Comparison of ENCODE assay signal across 16 cellular contexts in genomic region chr7:25116621-25117020, GRCh38. TPM values are rescaled to one million over a fixed set of nuclear protein-coding genes. Genes with fewer than 3 reads are reported as not detected.
A peak's percentile ranks its signal among the peaks of the same experiment; 100 is the strongest.
DNase-seq lines count a peak whose midpoint lies in the region; ATAC-seq, FAIRE-seq and TF ChIP-seq lines count a peak whose summit lies in the region.
"Had no signal": no experiment of that assay in that cellular context is flagged by ENCODE, and none has a peak within 500 bp of the region (broad histone marks: within the 10 kb centered on the region; RNA-seq: fewer than 3 reads in every experiment).

No MANE protein-coding gene starts in this region.

- ATAC-seq in A549 (peak; percentile 7 to 17; a peak in 3 of 6 replicates), T-cell (replicated peaks in 1 of 4) (no peak), HG02938 (IDR thresholded peaks at IDR 0.05; ENCODE audit: unreplicated experiment) (no peak), sciatic nerve (no peak)
- no peak for ATAC-seq in CD8-positive, alpha-beta T cell

- no peak overlapping the region for H3K4me3 Mint-ChIP-seq in CD8-positive, alpha-beta T cell
- no peak overlapping the region for H3K4me3 Mint-ChIP-seq in T-cell

- H3K4me1 Mint-ChIP-seq in CD8-positive, alpha-beta T cell (ENCODE audit: low read depth), result peaks cover 22% of the 10 kb centered on the region
- H3K4me1 Mint-ChIP-seq in T-cell, result peaks cover 14 to 24% (median 19%) of the 10 kb centered on the region in 3 donors

- TF ChIP-seq EP300 in A549 (IDR thresholded peaks at IDR 0.05), result no peak

- no peaks in the 10 kb centered on the region for H3K27me3 ChIP-seq in CD8-positive, alpha-beta T cell (ENCODE audit: insufficient read depth, low read length)
- H3K27me3 ChIP-seq in hepatocyte, result no peaks in the 10 kb centered on the region
- H3K27me3 ChIP-seq: BLaER1 treated with 17β-estradiol and CSF1 and Interleukin-3, amounts not matched to agents 10 nM and 100 nM had no signal

- no peak for FAIRE-seq in A549 (lab: Jason Lieb, UNC)

- TF ChIP-seq POLR2A in A549 (IDR thresholded peaks at IDR 0.05; ENCODE audit: low read length), result no peak

- WGBS in A549 (ENCODE audit: missing lambda C conversion rate), result 96% methylated on average over 5 of the region's 5 CpGs
- 79% methylated on average over 5 of the region's 5 CpGs for WGBS in hepatocyte (ENCODE audit: low lambda C conversion rate, missing lambda C conversion rate)

- H3K27me3 Mint-ChIP-seq in CD8-positive, alpha-beta T cell (ENCODE audit: low read depth), result no peaks in the 10 kb centered on the region
- H3K27me3 Mint-ChIP-seq in T-cell, result no peaks in the 10 kb centered on the region

- POLR2A ChIA-PET in A549 (lab: Yijun Ruan, JAX) (interaction anchor here (2.7 kb wide), 1 partner anchor 8 kb away, joined by 13 read pairs; the partner anchor contains the start of gene CYCS), T-cell (lab: Charles Lee) (interaction anchor here (1.1 to 1.3 kb wide), 2 partner anchors 9 kb away, joined by 7 to 12 read pairs; partner anchors contain the start of gene CYCS (in 1 of the 2))
- POLR2A ChIA-PET in CD8-positive, alpha-beta T cell (lab: Charles Lee), result interaction anchor here (1.3 kb wide), 1 partner anchor 9 kb away, joined by 6 read pairs; the partner anchor contains the start of gene CYCS

- H3K4me1 ChIP-seq in A549 (0 out of 3 replicates have a peak, but pooled peaks cover 3% of the 10 kb centered on the region), hepatocyte (ENCODE audit: insufficient read depth) (peaks cover 5% of the 10 kb centered on the region)
- H3K4me1 ChIP-seq in CD8-positive, alpha-beta T cell (ENCODE audit: insufficient read depth, low read length), result no peaks in the 10 kb centered on the region

- no peak for DNase-seq in A549 (ENCODE audit: low read depth in 1 of 2, low spot score in 1 of 2)
- DNase-seq in CD8-positive, alpha-beta T cell, result no peak
- DNase-seq in T-cell, result no peak
- no peak for DNase-seq in hepatocyte (ENCODE audit: low spot score)
- DNase-seq in NCI-H2081 (lab: John Stamatoyannopoulos, UW), result no peak
- DNase-seq in SIG-M5 (lab: John Stamatoyannopoulos, UW), result no peak
- DNase-seq in sciatic nerve (ENCODE audit: low spot score), result no peak
- DNase-seq: activated CD4-positive, CD25-positive, alpha-beta regulatory T cell treated with anti-CD3 and anti-CD28 coated beads, Interleukin-2, amount 50 U/mL, for 72 hours; EL; hypothalamus; left cardiac atrium; NCI-H1694 treated with DMSO at 0.1 percent for 48 hours; NCI-H446 had no signal

- H4K20me1 ChIP-seq in hepatocyte (ENCODE audit: insufficient read depth, poor library complexity, severe bottlenecking), result no peaks in the 10 kb centered on the region

- no peak overlapping the region for H2AFZ ChIP-seq in hepatocyte

- no peaks in the 10 kb centered on the region for H3K79me2 ChIP-seq in hepatocyte

- H3K9me3 Mint-ChIP-seq in CD8-positive, alpha-beta T cell, result no peaks in the 10 kb centered on the region
- H3K9me3 Mint-ChIP-seq in T-cell, result no peaks in the 10 kb centered on the region
- H3K9me3 Mint-ChIP-seq: brain had no signal

- H3K9me2 ChIP-seq in hepatocyte (replicated peaks; ENCODE audit: insufficient read depth), result no peaks in the 10 kb centered on the region

- no peaks in the 10 kb centered on the region for H3K36me3 ChIP-seq in CD8-positive, alpha-beta T cell (ENCODE audit: insufficient read depth, low read length)
- no peaks in the 10 kb centered on the region for H3K36me3 ChIP-seq in hepatocyte (replicated peaks; ENCODE audit: insufficient read depth, low read depth)

- peaks cover 25% of the 10 kb centered on the region for H3K36me3 Mint-ChIP-seq in CD8-positive, alpha-beta T cell
- H3K36me3 Mint-ChIP-seq in T-cell, result peaks cover 15% of the 10 kb centered on the region

- TF ChIP-seq CTCF in A549 (IDR thresholded peaks at IDR 0.05), result no peak
- TF ChIP-seq CTCF in CD8-positive, alpha-beta T cell (IDR thresholded peaks at IDR 0.05), result no peak
- no peak for TF ChIP-seq CTCF in hepatocyte (IDR thresholded peaks at IDR 0.05; ENCODE audit: poor library complexity)

- H3K4me2 ChIP-seq in A549 (no peak overlapping the region), hepatocyte (no peak overlapping the region)

- H3K9me3 ChIP-seq in A549 (no peaks in the 10 kb centered on the region), hepatocyte (ENCODE audit: low read depth) (no peaks in the 10 kb centered on the region)
- no peaks in the 10 kb centered on the region for H3K9me3 ChIP-seq in CD8-positive, alpha-beta T cell (ENCODE audit: low read length)

- H3K27ac ChIP-seq in A549, result no peak overlapping the region
- H3K27ac ChIP-seq in CD8-positive, alpha-beta T cell (ENCODE audit: low read depth, low read length), result no peak overlapping the region
- peak overlapping the region; percentile 23 for H3K27ac ChIP-seq in hepatocyte

- intact Hi-C loops in CD8-positive, alpha-beta T cell (cut with DNase I, micrococcal nuclease), result no loop called here
- intact Hi-C loops in sciatic nerve (cut with DNase I), result no loop called here

- H3K27ac Mint-ChIP-seq in CD8-positive, alpha-beta T cell, result peak overlapping the region; percentile 75
- peak overlapping the region; percentile 22 to 72 for H3K27ac Mint-ChIP-seq in T-cell

- H3K4me3 ChIP-seq in A549, result no peak overlapping the region
- H3K4me3 ChIP-seq in CD8-positive, alpha-beta T cell (ENCODE audit: low read depth, low read length), result no peak overlapping the region
- no peak overlapping the region for H3K4me3 ChIP-seq in hepatocyte

- no peak for TF ChIP-seq RAD21 in A549 (conservative IDR thresholded peaks at IDR 0.05 in 1 of 2, IDR thresholded peaks at IDR 0.05 in 1 of 2)

- CTCF ChIA-PET in A549 (lab: Yijun Ruan, JAX) (interaction anchor here (1.0 to 1.7 kb wide), 3 partner anchors 10 to 18 kb away, joined by 3 to 12 read pairs (median 3); no protein-coding TSS in a partner anchor), T-cell (lab: Charles Lee) (interaction anchor here (0.6 to 1.0 kb wide), 2 partner anchors 17 to 30 kb away, joined by 3 to 5 read pairs; no protein-coding TSS in a partner anchor)
- CTCF ChIA-PET in CD8-positive, alpha-beta T cell (lab: Charles Lee), result interaction anchor here (0.9 to 1.0 kb wide), 2 partner anchors 23 to 304 kb away, joined by 3 to 5 read pairs; no protein-coding TSS in a partner anchor

TF ChIP-seq in A549, 52 proteins besides CTCF, POLR2A, EP300 and RAD21:
- TF ChIP-seq MYC (IDR thresholded peaks at IDR 0.05; ENCODE audit: borderline replicate concordance, low read length), result no peak
- no peak for TF ChIP-seq HEYL (CRISPR knock-in tag; IDR thresholded peaks at IDR 0.05)
- TF ChIP-seq POLR2AphosphoS2 (conservative IDR thresholded peaks at IDR 0.05; ENCODE audit: low read length), result no peak
- TF ChIP-seq PHF8 (IDR thresholded peaks at IDR 0.05; ENCODE audit: borderline replicate concordance, low read depth), result no peak
- TF ChIP-seq MAFK (IDR thresholded peaks at IDR 0.05; ENCODE audit: partially characterized antibody), result peak; percentile 24
- TF ChIP-seq RFX5 (IDR thresholded peaks at IDR 0.05), result no peak
- TF ChIP-seq CBX2 (IDR thresholded peaks at IDR 0.05; ENCODE audit: borderline replicate concordance, low read depth), result no peak
- TF ChIP-seq FOXS1 (CRISPR knock-in tag; IDR thresholded peaks at IDR 0.05), result no peak
- no peak for TF ChIP-seq EHF (CRISPR knock-in tag; IDR thresholded peaks at IDR 0.05)
- peak; percentile 58; the same call in 1 of the 2 replicates for TF ChIP-seq REST (IDR thresholded peaks at IDR 0.05)
- no peak for TF ChIP-seq ZSCAN20 (CRISPR knock-in tag; IDR thresholded peaks at IDR 0.05)

RNA-seq across cellular contexts. Expression of gene CYCS, which starts 8.4 kb away (rescaled TPM):
- polyA plus RNA-seq in A549 (2011; rRNA removed), result 196 and 235 TPM in 2 replicates
- 44.0 and 44.6 TPM in 2 replicates for polyA plus RNA-seq in A549 (2012; cell fraction: cytosol; rRNA removed)
- polyA plus RNA-seq in A549 (2012; cell fraction: nucleus; rRNA removed), result 7.9 and 16.6 TPM in 2 replicates
- 253 to 304 TPM (median 256 TPM) in 3 replicates for polyA plus RNA-seq in A549 (2017; fragmentation: RNase III; extraction: RNeasy Plus Mini Kit Qiagen cat#74134 plus additional on column Dnase treatment)
- polyA minus RNA-seq in A549 (2011; rRNA and poly(A)+ RNA removed), result 22.2 and 27.7 TPM in 2 replicates
- total RNA-seq in CD8-positive, alpha-beta T cell, result 100 to 1,000 TPM; 135 to 140 TPM
- 100 to 1,000 TPM in 2 of 5 donors, 10 to 100 TPM in 3; 45.0 to 136 (median 47.3) TPM for total RNA-seq in T-cell
- total RNA-seq in hepatocyte, result 78.7 and 91.3 TPM in 2 replicates
- polyA plus RNA-seq in hepatocyte, result 129 and 155 TPM in 2 replicates
- 58.7 TPM for total RNA-seq in sciatic nerve

Comparison
In these comparisons a context has a peak if more than half of its experiments do, and no peak if none do; other contexts are left out.
1. ATAC-seq: peak in A549 (2 of 2); none in CD8-positive, alpha-beta T cell (single experiment), T-cell (0 of 4), HG02938 (single experiment) and sciatic nerve (single experiment).